Comparison of ENCODE assay signal across 9 cellular contexts in genomic region chr3:71580636-71581215, GRCh38. TPM values are rescaled to one million over a fixed set of nuclear protein-coding genes. Genes with fewer than 3 reads are reported as not detected.
A peak's percentile ranks its signal among the peaks of the same experiment; 100 is the strongest.
DNase-seq lines count a peak whose midpoint lies in the region; ATAC-seq, FAIRE-seq and TF ChIP-seq lines count a peak whose summit lies in the region.
"Had no signal": no experiment of that assay in that cellular context is flagged by ENCODE, and none has a peak within 500 bp of the region (broad histone marks: within the 10 kb centered on the region; RNA-seq: fewer than 3 reads in every experiment).

No MANE protein-coding gene starts in this region.

- peak overlapping the region; percentile 71 for H3K4me3 ChIP-seq in iPS-15b (ENCODE audit: low read depth, low read length)
- peak overlapping the region; percentile 93 for H3K4me3 ChIP-seq in smooth muscle cell

- H3K9me3 Mint-ChIP-seq in WTC11: no peaks in the 10 kb centered on the region

- WGBS in smooth muscle cell (ENCODE audit: low lambda C conversion rate): 48% methylated on average over 7 of the region's 7 CpGs

- peaks cover 36% of the 10 kb centered on the region for H3K4me1 Mint-ChIP-seq in WTC11

- DNase-seq in DMS53 (lab: John Stamatoyannopoulos, UW): peak; percentile 8
- DNase-seq in DMS53 treated with DMSO at 0.1 percent for 48 hours (lab: John Stamatoyannopoulos, UW; ENCODE audit: unreplicated experiment): no peak
- DNase-seq in WTC11 (ENCODE audit: low spot score): no peak
- no peak for DNase-seq in smooth muscle cell (lab: John Stamatoyannopoulos, UW; ENCODE audit: unreplicated experiment)
- no peak for DNase-seq in NK-92 treated with Interleukin-12 subunit alpha and Interleukin-12 subunit beta, amount 100 ng/mL, for 24 hours (lab: John Stamatoyannopoulos, UW)
- DNase-seq in stimulated activated naive CD4-positive, alpha-beta T cell (lab: John Stamatoyannopoulos, UW): no peak
- no peak for DNase-seq in urothelium cell line (ENCODE audit: low spot score)

- H3K36me3 Mint-ChIP-seq in WTC11: no peaks in the 10 kb centered on the region

- no peaks in the 10 kb centered on the region for H3F3A ChIP-seq in smooth muscle cell (ENCODE audit: low read depth)

- no peaks in the 10 kb centered on the region for H4K20me1 ChIP-seq in smooth muscle cell (ENCODE audit: low read depth)

- H3K4me2 ChIP-seq in smooth muscle cell: peak overlapping the region; percentile 99

- peak overlapping the region; percentile 95 for H2AFZ ChIP-seq in smooth muscle cell (ENCODE audit: low read depth)

- FAIRE-seq in urothelium cell line (lab: Jason Lieb, UNC): no peak
- FAIRE-seq: A204.1 had no signal

- peaks cover 76% of the 10 kb centered on the region for H3K79me2 ChIP-seq in smooth muscle cell (ENCODE audit: low read depth)

- peaks cover 7% of the 10 kb centered on the region for H3K4me1 ChIP-seq in iPS-15b (ENCODE audit: control insufficient read depth, insufficient read depth, low read length)
- H3K4me1 ChIP-seq in smooth muscle cell (ENCODE audit: low read depth): peaks cover 40% of the 10 kb centered on the region

- TF ChIP-seq CTCF in WTC11 (IDR thresholded peaks at IDR 0.05) (no peak), smooth muscle cell (IDR thresholded peaks at IDR 0.05; ENCODE audit: borderline replicate concordance, insufficient read depth, poor library complexity, severe bottlenecking) (no peak)

- H3K27me3 ChIP-seq in iPS-15b (ENCODE audit: control insufficient read depth, insufficient read depth, low read length): peaks cover 17% of the 10 kb centered on the region
- H3K27me3 ChIP-seq in smooth muscle cell (ENCODE audit: low read depth): no peaks in the 10 kb centered on the region

- H3K27me3 Mint-ChIP-seq in WTC11 (ENCODE audit: low read depth): peaks cover 29% of the 10 kb centered on the region

- ATAC-seq in WTC11: no peak

- no peaks in the 10 kb centered on the region for H3K36me3 ChIP-seq in iPS-15b (ENCODE audit: control insufficient read depth, insufficient read depth, low read length)
- H3K36me3 ChIP-seq in smooth muscle cell (ENCODE audit: low read depth): no peaks in the 10 kb centered on the region

- peak overlapping the region; percentile 87 for H3K27ac ChIP-seq in smooth muscle cell (ENCODE audit: low read depth)

- H3K9me3 ChIP-seq in iPS-15b (ENCODE audit: control insufficient read depth, insufficient read depth, low read length): no peaks in the 10 kb centered on the region
- no peaks in the 10 kb centered on the region for H3K9me3 ChIP-seq in smooth muscle cell (replicated peaks; ENCODE audit: low read depth)

- H3K9ac ChIP-seq in iPS-15b (ENCODE audit: low read depth, low read length): peak overlapping the region; percentile 61
- H3K9ac ChIP-seq in smooth muscle cell (ENCODE audit: low read depth): peak overlapping the region; percentile 92

- CTCF ChIA-PET in WTC11 (lab: Charles Lee): interaction anchor here (0.6 kb wide), 1 partner anchor 24 kb away, joined by 3 read pairs; no protein-coding TSS in a partner anchor

- POLR2A ChIA-PET in WTC11 (lab: Charles Lee): interaction anchor here (0.6 kb wide), 1 partner anchor 39 kb away, joined by 3 read pairs; no protein-coding TSS in a partner anchor

- H3K4me3 Mint-ChIP-seq in WTC11: peak overlapping the region; percentile 87

- H3K27ac Mint-ChIP-seq in WTC11: no peak overlapping the region

TF ChIP-seq in WTC11, 78 proteins besides CTCF, POLR2A, EP300 and RAD21:
- TF ChIP-seq NR1H2 (CRISPR knock-in tag; IDR thresholded peaks at IDR 0.05) (no peak), RORB (CRISPR knock-in tag; IDR thresholded peaks at IDR 0.05) (no peak), PREB (CRISPR knock-in tag; IDR thresholded peaks at IDR 0.05; ENCODE audit: borderline replicate concordance) (no peak), GRHL2 (CRISPR knock-in tag; IDR thresholded peaks at IDR 0.05; ENCODE audit: insufficient replicate concordance, severe bottlenecking) (no peak), ATF1 (CRISPR knock-in tag; IDR thresholded peaks at IDR 0.05) (no peak), TEAD1 (CRISPR knock-in tag; IDR thresholded peaks at IDR 0.05) (no peak)
- TF ChIP-seq, protein P1, sequence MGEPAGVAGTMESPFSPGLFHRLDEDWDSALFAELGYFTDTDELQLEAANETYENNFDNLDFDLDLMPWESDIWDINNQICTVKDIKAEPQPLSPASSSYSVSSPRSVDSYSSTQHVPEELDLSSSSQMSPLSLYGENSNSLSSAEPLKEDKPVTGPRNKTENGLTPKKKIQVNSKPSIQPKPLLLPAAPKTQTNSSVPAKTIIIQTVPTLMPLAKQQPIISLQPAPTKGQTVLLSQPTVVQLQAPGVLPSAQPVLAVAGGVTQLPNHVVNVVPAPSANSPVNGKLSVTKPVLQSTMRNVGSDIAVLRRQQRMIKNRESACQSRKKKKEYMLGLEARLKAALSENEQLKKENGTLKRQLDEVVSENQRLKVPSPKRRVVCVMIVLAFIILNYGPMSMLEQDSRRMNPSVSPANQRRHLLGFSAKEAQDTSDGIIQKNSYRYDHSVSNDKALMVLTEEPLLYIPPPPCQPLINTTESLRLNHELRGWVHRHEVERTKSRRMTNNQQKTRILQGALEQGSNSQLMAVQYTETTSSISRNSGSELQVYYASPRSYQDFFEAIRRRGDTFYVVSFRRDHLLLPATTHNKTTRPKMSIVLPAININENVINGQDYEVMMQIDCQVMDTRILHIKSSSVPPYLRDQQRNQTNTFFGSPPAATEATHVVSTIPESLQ (CRISPR knock-in tag; IDR thresholded peaks at IDR 0.05): no peak

RNA-seq across cellular contexts. Expression of gene FOXP1, which starts 2.8 kb away (rescaled TPM):
- 24.7 to 25.8 TPM (median 25.2 TPM) in 3 replicates for total RNA-seq in WTC11 (2021)
- 68.0 and 68.3 TPM in 2 replicates for total RNA-seq in smooth muscle cell
- 40.9 and 49.5 TPM in 2 replicates for polyA plus RNA-seq in smooth muscle cell
